In genomic region chr1:19665044-19665455, GRCh38 we compare ENCODE assay signal across 12 cellular contexts. TPM values are rescaled to one million over a fixed set of nuclear protein-coding genes. Genes with fewer than 3 reads are reported as not detected.
A peak's percentile ranks its signal among the peaks of the same experiment; 100 is the strongest.
DNase-seq lines count a peak whose midpoint lies in the region; ATAC-seq and TF ChIP-seq lines count a peak whose summit lies in the region.
"Had no signal": no experiment of that assay in that cellular context is flagged by ENCODE, and none has a peak within 500 bp of the region (broad histone marks: within the 10 kb centered on the region; RNA-seq: fewer than 3 reads in every experiment).

No MANE protein-coding gene starts in this region.

- peaks cover 6% of the 10 kb centered on the region for H3K27me3 ChIP-seq in CD4-positive, CD25-positive, alpha-beta regulatory T cell (ENCODE audit: control insufficient read depth, insufficient read depth, low read length)
- H3K27me3 ChIP-seq in H9 (ENCODE audit: insufficient read depth, low read length) (peaks cover 18% of the 10 kb centered on the region; the same call in 1 of the 2 replicates), neural progenitor cell (peaks cover 95% of the 10 kb centered on the region)

- no peak overlapping the region for H4K8ac ChIP-seq in H9 (replicated peaks; ENCODE audit: insufficient read length, low read depth, low read length)

- H2AK5ac ChIP-seq in H9 (ENCODE audit: insufficient read length, low read length) = no peak overlapping the region

- H3K79me1 ChIP-seq in H9 (ENCODE audit: insufficient read depth, low read depth, low read length, poor library complexity, severe bottlenecking) = no peaks in the 10 kb centered on the region

- H3K4ac ChIP-seq in H9 (ENCODE audit: low read depth, low read length) = no peak overlapping the region

- WGBS in H9 (ENCODE audit: extremely low coverage, insufficient read length, low lambda C conversion rate) = no CpG with 5 or more reads among the region's 44 CpGs

- peaks cover 65% of the 10 kb centered on the region for H3K27me3 Mint-ChIP-seq in CD4-positive, CD25-positive, alpha-beta regulatory T cell
- H3K27me3 Mint-ChIP-seq in H9 (ENCODE audit: low read depth) (peaks cover 86% of the 10 kb centered on the region), chondrocyte (ENCODE audit: low read depth) (peaks cover 46% of the 10 kb centered on the region), neural progenitor cell (ENCODE audit: insufficient read depth, low read depth) (peaks cover 70% of the 10 kb centered on the region)

- H4K20me1 ChIP-seq in H9 (ENCODE audit: control insufficient read depth, insufficient read depth, insufficient read length) (no peaks in the 10 kb centered on the region), neural progenitor cell (ENCODE audit: low read depth) (peaks cover 17% of the 10 kb centered on the region)

- no peak for DNase-seq in CD4-positive, CD25-positive, alpha-beta regulatory T cell
- no peak for DNase-seq in H9
- no peak for DNase-seq in chondrocyte (ENCODE audit: low spot score)
- peak; percentile 48 for DNase-seq in neural progenitor cell (ENCODE audit: low spot score)
- DNase-seq in NOMO-1 (lab: John Stamatoyannopoulos, UW; ENCODE audit: unreplicated experiment in 2 of 2) = no peak
- no peak for DNase-seq in activated gamma-delta T cell (lab: John Stamatoyannopoulos, UW)
- DNase-seq: KG1 had no signal

- H2BK12ac ChIP-seq in H9 (ENCODE audit: insufficient read length, low read depth, low read length) = no peak overlapping the region

- H2BK120ac ChIP-seq in H9 (ENCODE audit: low read depth, low read length, poor library complexity, severe bottlenecking) = no peak overlapping the region

- no peak for ATAC-seq in CD4-positive, CD25-positive, alpha-beta regulatory T cell (ENCODE audit: low read depth in 2 of 2)
- ATAC-seq in HG02678 (IDR thresholded peaks at IDR 0.05; ENCODE audit: unreplicated experiment) = no peak
- no peak for ATAC-seq in HG02798 (IDR thresholded peaks at IDR 0.05; ENCODE audit: poor library complexity, unreplicated experiment)

- H3K9ac ChIP-seq in H9 (ENCODE audit: extremely low read depth, insufficient read length, low read length) = no peak overlapping the region
- H3K9ac ChIP-seq in neural progenitor cell = no peak overlapping the region

- no peak for TF ChIP-seq CTCF in H9 (conservative IDR thresholded peaks at IDR 0.05)
- TF ChIP-seq CTCF in chondrocyte (IDR thresholded peaks at IDR 0.05) = no peak
- TF ChIP-seq CTCF in neural progenitor cell (IDR thresholded peaks at IDR 0.05) = no peak

- H4K5ac ChIP-seq in H9 (ENCODE audit: insufficient read length, low read depth, low read length) = no peak overlapping the region

- no peak overlapping the region for H3K4me3 ChIP-seq in CD4-positive, CD25-positive, alpha-beta regulatory T cell (ENCODE audit: low read depth, low read length)
- H3K4me3 ChIP-seq in neural progenitor cell = peak overlapping the region; percentile 52

- peaks cover 23% of the 10 kb centered on the region for H3F3A ChIP-seq in neural progenitor cell (ENCODE audit: low read depth)

- H3K18ac ChIP-seq in H9 (ENCODE audit: insufficient read length, low read depth, low read length) = no peak overlapping the region

- H3K23me2 ChIP-seq in H9 (ENCODE audit: insufficient read length, low read depth, low read length, poor library complexity, severe bottlenecking) = no peaks in the 10 kb centered on the region

- no peak overlapping the region for H2BK20ac ChIP-seq in H9 (ENCODE audit: low read depth, low read length, poor library complexity, severe bottlenecking)

- H3K56ac ChIP-seq in H9 (ENCODE audit: insufficient read length, low read depth, low read length) = no peak overlapping the region

- no peak overlapping the region for H3K23ac ChIP-seq in H9 (ENCODE audit: insufficient read length, low read depth, low read length)

- H3K4me2 ChIP-seq in H9 (ENCODE audit: insufficient read depth, insufficient read length, low read length) (peak overlapping the region; percentile 27), neural progenitor cell (peak overlapping the region; percentile 84)

- no peak overlapping the region for H3K27ac Mint-ChIP-seq in CD4-positive, CD25-positive, alpha-beta regulatory T cell
- H3K27ac Mint-ChIP-seq in H9 = no peak overlapping the region
- no peak overlapping the region for H3K27ac Mint-ChIP-seq in chondrocyte (ENCODE audit: unreplicated experiment)
- H3K27ac Mint-ChIP-seq in neural progenitor cell = no peak overlapping the region

- H3K36me3 Mint-ChIP-seq in CD4-positive, CD25-positive, alpha-beta regulatory T cell = no peaks in the 10 kb centered on the region
- H3K36me3 Mint-ChIP-seq in H9 (ENCODE audit: insufficient read depth in 1 of 3, low read depth in 3 of 3) (peaks cover 0 to 2% (median 0%) of the 10 kb centered on the region in 3 experiments; a peak in 1 of 7 replicates), chondrocyte (ENCODE audit: low read depth) (no peaks in the 10 kb centered on the region), neural progenitor cell (no peaks in the 10 kb centered on the region)

- H3K14ac ChIP-seq in H9 (ENCODE audit: insufficient read depth, low read length) = no peak overlapping the region

- H3K36me3 ChIP-seq in CD4-positive, CD25-positive, alpha-beta regulatory T cell (ENCODE audit: control insufficient read depth, insufficient read depth, low read length) = no peaks in the 10 kb centered on the region
- no peaks in the 10 kb centered on the region for H3K36me3 ChIP-seq in neural progenitor cell

- H3K27ac ChIP-seq in CD4-positive, CD25-positive, alpha-beta regulatory T cell (ENCODE audit: insufficient read depth, low read length, poor library complexity, severe bottlenecking) = no peak overlapping the region
- H3K27ac ChIP-seq in H9 (ENCODE audit: insufficient read length, low read depth, low read length) (no peak overlapping the region), neural progenitor cell (no peak overlapping the region)

- no peak overlapping the region for H2BK5ac ChIP-seq in H9 (ENCODE audit: insufficient read length, low read length)

- H3K9me3 Mint-ChIP-seq in CD4-positive, CD25-positive, alpha-beta regulatory T cell = no peaks in the 10 kb centered on the region
- H3K9me3 Mint-ChIP-seq in H9 (no peaks in the 10 kb centered on the region), chondrocyte (ENCODE audit: low read depth) (no peaks in the 10 kb centered on the region), neural progenitor cell (no peaks in the 10 kb centered on the region)

- no peak overlapping the region for H3T11ph ChIP-seq in H9 (ENCODE audit: low read length)

- peaks cover 16% of the 10 kb centered on the region for H3K4me1 ChIP-seq in CD4-positive, CD25-positive, alpha-beta regulatory T cell (ENCODE audit: control insufficient read depth, insufficient read depth, low read length, poor library complexity, severe bottlenecking)
- H3K4me1 ChIP-seq in H9 (ENCODE audit: insufficient read depth, low read length) (no peaks in the 10 kb centered on the region), neural progenitor cell (no peaks in the 10 kb centered on the region)

- H3K9me3 ChIP-seq in CD4-positive, CD25-positive, alpha-beta regulatory T cell (ENCODE audit: control insufficient read depth in 2 of 2, low read length in 2 of 2) = no peaks in the 10 kb centered on the region
- H3K9me3 ChIP-seq in H9 (ENCODE audit: control insufficient read depth, low read depth, low read length) (no peaks in the 10 kb centered on the region), neural progenitor cell (ENCODE audit: low read depth) (no peaks in the 10 kb centered on the region)

- H3K4me3 Mint-ChIP-seq in CD4-positive, CD25-positive, alpha-beta regulatory T cell = peak overlapping the region in 3 of 4 donors; percentile 30 to 93 (median 48)
- H3K4me3 Mint-ChIP-seq in H9 (peak overlapping the region; percentile 60 to 83), chondrocyte (ENCODE audit: unreplicated experiment) (peak overlapping the region; percentile 54), neural progenitor cell (peak overlapping the region; percentile 69)

- H2AFZ ChIP-seq in H9 (ENCODE audit: low read length) (no peak overlapping the region), neural progenitor cell (replicated peaks) (no peak overlapping the region)

- H3K4me1 Mint-ChIP-seq in CD4-positive, CD25-positive, alpha-beta regulatory T cell = peaks cover 9 to 34% (median 19%) of the 10 kb centered on the region in 4 donors
- H3K4me1 Mint-ChIP-seq in H9 (peaks cover 6 to 10% of the 10 kb centered on the region in 2 experiments; a peak in 3 of 4 replicates), chondrocyte (ENCODE audit: low read depth) (peaks cover 6% of the 10 kb centered on the region), neural progenitor cell (peaks cover 2% of the 10 kb centered on the region)

- H3K79me2 ChIP-seq in H9 (ENCODE audit: insufficient read depth, low read length) (no peaks in the 10 kb centered on the region), neural progenitor cell (ENCODE audit: low read depth) (no peaks in the 10 kb centered on the region)

- no peak overlapping the region for H4K91ac ChIP-seq in H9 (ENCODE audit: insufficient read length, low read depth, low read length)

- no peak overlapping the region for H2BK15ac ChIP-seq in H9 (ENCODE audit: low read depth, low read length)

RNA-seq across cellular contexts. Expression of gene HTR6, which starts 0.4 kb away (rescaled TPM):
- total RNA-seq in CD4-positive, CD25-positive, alpha-beta regulatory T cell = not detected
- under 1 TPM in 3 of 4 donors, not detected in 1; 0.15 to 0.31 (median 0.19) TPM for polyA plus RNA-seq in CD4-positive, CD25-positive, alpha-beta regulatory T cell
- total RNA-seq in H9 (2021) (0.29 and 0.37 TPM in 2 replicates), chondrocyte (not detected in 3 replicates), neural progenitor cell (ENCODE audit: low replicate concordance) (0.25 TPM in 1 of 2 replicates, not detected in the other)
- total RNA-seq: Daoy; NCI-H460; T-helper 2 cell treated with Interferon-gamma antibody and Interleukin-4, amounts not matched to agents 100 ng/mL and 5 ng/mL, for 36 hours had no signal

RNA-seq across cellular contexts. Expression of gene NBL1, which starts 20.9 kb away (rescaled TPM):
- total RNA-seq in CD4-positive, CD25-positive, alpha-beta regulatory T cell = 3.3 TPM
- 1 to 10 TPM in 3 of 4 donors, under 1 TPM in 1; 0.39 to 1.4 (median 1.2) TPM for polyA plus RNA-seq in CD4-positive, CD25-positive, alpha-beta regulatory T cell
- total RNA-seq in H9 (2021) (6.1 and 6.4 TPM in 2 replicates), chondrocyte (158 to 249 TPM (median 159 TPM) in 3 replicates), neural progenitor cell (ENCODE audit: low replicate concordance) (2.4 and 7.7 TPM in 2 replicates)

Comparison
In these comparisons a context has a peak if more than half of its experiments do, and no peak if none do; other contexts are left out.
1. RNA of gene NBL1, which starts 20.9 kb away (total RNA-seq): 158 to 249 TPM in chondrocyte; 6.1 to 6.4 TPM in H9, 3.3 TPM in CD4-positive, CD25-positive, alpha-beta regulatory T cell (single experiment) and 2.4 to 7.7 TPM in neural progenitor cell; every median in the first group is over 10 times any median in the second.
2. Peak in every context shown above with its lines, with median percentiles within 50 percentile points of each other: H3K4me3 Mint-ChIP-seq.